ENCODE assay signal across 11 cellular contexts in genomic region chr22:45911601-45912271, GRCh38.
DNase-seq lines count a peak whose midpoint lies in the region; ATAC-seq, FAIRE-seq and TF ChIP-seq lines count a peak whose summit lies in the region.
"Had no signal": no experiment of that assay in that cellular context is flagged by ENCODE, and none has a peak within 500 bp of the region (broad histone marks: within the 10 kb centered on the region; RNA-seq: fewer than 3 reads in every experiment).

No MANE protein-coding gene starts in this region.

- no peak for FAIRE-seq in RCC 7860 (lab: Jason Lieb, UNC)

- ATAC-seq in left lobe of liver (peak; percentile 51), HG02678 (IDR thresholded peaks at IDR 0.05; ENCODE audit: unreplicated experiment) (no peak)

- TF ChIP-seq CTCF in NB4 (IDR thresholded peaks at IDR 0.05; ENCODE audit: low read depth, low read length) = no peak

- DNase-seq in CD1c-positive myeloid dendritic cell (ENCODE audit: extremely low spot score) (peak; percentile 9), NB4 (ENCODE audit: low read depth) (peak; percentile 81), SKM-1 (lab: John Stamatoyannopoulos, UW; ENCODE audit: unreplicated experiment) (peak; percentile 42), left lobe of liver (ENCODE audit: low spot score) (no peak), foreskin melanocyte (no peak), RCC 7860 (ENCODE audit: low spot score) (no peak), NCI-H526 treated with DMSO at 0.1 percent for 48 hours (lab: John Stamatoyannopoulos, UW) (no peak)
- DNase-seq: activated CD4-positive, alpha-beta memory T cell treated with anti-CD3 and anti-CD28 coated beads, Interleukin-2, amount 10 ng/mL, durations not matched to agents 7 days and 5 days; EL had no signal

- no peak overlapping the region for H3K4me3 ChIP-seq in NB4 (ENCODE audit: low read depth, low read length)
- H3K4me3 ChIP-seq: cardiac muscle cell had no signal

- TF ChIP-seq POLR2A in NB4 (IDR thresholded peaks at IDR 0.05; ENCODE audit: extremely low read depth, insufficient read length) = no peak

Comparison
In these comparisons a context has a peak if more than half of its experiments do, and no peak if none do; other contexts are left out.
1. DNase-seq: peak in CD1c-positive myeloid dendritic cell (single experiment), NB4 (single experiment) and SKM-1 (single experiment); none in left lobe of liver (single experiment), foreskin melanocyte (single experiment), RCC 7860 (single experiment) and NCI-H526 treated with DMSO at 0.1 percent for 48 hours (single experiment).